11 cellular contexts compared by ENCODE assay signal in genomic region chrX:150044556-150044955, GRCh38.
"Had no signal": no experiment of that assay in that cellular context is flagged by ENCODE, and none has a peak within 500 bp of the region (broad histone marks: within the 10 kb centered on the region; RNA-seq: fewer than 3 reads in every experiment).

No MANE protein-coding gene starts in this region.

- H3K4me1 Mint-ChIP-seq: mesothelial cell of epicardium, T-helper 17 cell had no signal

- H3K4me3 ChIP-seq: esophagus muscularis mucosa, gastrocnemius medialis, heart right ventricle had no signal

- DNase-seq: activated CD4-positive, alpha-beta T cell treated with anti-CD3 and anti-CD28 coated beads, Interleukin-2, amount 50 U/mL, for 4 hours; activated T-cell treated with anti-CD3 and anti-CD28 coated beads, Interleukin-2, amount 50 U/mL, for 1 hour; anterior cingulate cortex; gastrocnemius medialis; heart right ventricle; small intestine; T-helper 17 cell had no signal

- H3K36me3 ChIP-seq: esophagus muscularis mucosa, gastrocnemius medialis, heart right ventricle had no signal

- H3K4me3 Mint-ChIP-seq: activated naive CD8-positive, alpha-beta T cell; mesothelial cell of epicardium; T-helper 17 cell had no signal

- H3K9me3 ChIP-seq: esophagus muscularis mucosa, gastrocnemius medialis had no signal

- ATAC-seq: gastrocnemius medialis, heart right ventricle, T-helper 17 cell had no signal

- H3K79me2 ChIP-seq: parathyroid adenoma had no signal

- H3K9ac ChIP-seq: parathyroid adenoma had no signal

- H3K4me1 ChIP-seq: esophagus muscularis mucosa, gastrocnemius medialis, heart right ventricle, parathyroid adenoma had no signal

- H3K27me3 ChIP-seq: gastrocnemius medialis, heart right ventricle had no signal

- H3K27ac Mint-ChIP-seq: activated naive CD8-positive, alpha-beta T cell; mesothelial cell of epicardium; T-helper 17 cell had no signal

- H3K36me3 Mint-ChIP-seq: mesothelial cell of epicardium had no signal

- H2AFZ ChIP-seq: parathyroid adenoma had no signal

- H3K27ac ChIP-seq: esophagus muscularis mucosa, gastrocnemius medialis, heart right ventricle, parathyroid adenoma had no signal
